ENCODE assay signal across 9 cellular contexts in genomic region chr12:95700316-95700785, GRCh38.
DNase-seq lines count a peak whose midpoint lies in the region; ATAC-seq and TF ChIP-seq lines count a peak whose summit lies in the region.
"Had no signal": no experiment of that assay in that cellular context is flagged by ENCODE, and none has a peak within 500 bp of the region (broad histone marks: within the 10 kb centered on the region; RNA-seq: fewer than 3 reads in every experiment).

No MANE protein-coding gene starts in this region.

- no peak overlapping the region for H3K4me3 ChIP-seq in brain microvascular endothelial cell (ENCODE audit: low read depth, low read length)

- peak overlapping the region; percentile 56 for H3K27ac ChIP-seq in brain microvascular endothelial cell

- ATAC-seq in GM19372 (IDR thresholded peaks at IDR 0.05; ENCODE audit: low read depth, unreplicated experiment) (peak; percentile 94), HG03196 (IDR thresholded peaks at IDR 0.05; ENCODE audit: unreplicated experiment) (peak; percentile 96)

- in situ Hi-C loops in brain microvascular endothelial cell (cut with HindIII; ENCODE audit: low pct_ligation_motif_present, low sequenced_read_pairs), result no loop called here

- TF ChIP-seq CTCF in brain microvascular endothelial cell (IDR thresholded peaks at IDR 0.05; ENCODE audit: low read depth, low read length, missing control alignments), result no peak

- peak; percentile 70 for DNase-seq in AG08396 (ENCODE audit: low spot score)
- DNase-seq in brain microvascular endothelial cell, result peak; percentile 82
- DNase-seq in NCI-H510A (lab: John Stamatoyannopoulos, UW), result no peak
- DNase-seq in activated CD8-positive, alpha-beta memory T cell treated with anti-CD3 and anti-CD28 coated beads for 24 hours, result no peak
- DNase-seq in activated gamma-delta T cell treated with Interleukin-2 at 50 U/mL for 16 hours, result no peak
- no peak for DNase-seq in amniotic stem cell (lab: John Stamatoyannopoulos, UW)
- DNase-seq: activated naive CD8-positive, alpha-beta T cell treated with anti-CD3 and anti-CD28 coated beads, Interleukin-2, amount 10 ng/mL, durations not matched to agents 7 days and 5 days had no signal

- no peaks in the 10 kb centered on the region for H3K27me3 ChIP-seq in brain microvascular endothelial cell (replicated peaks)

- H3K36me3 ChIP-seq in brain microvascular endothelial cell (replicated peaks), result no peaks in the 10 kb centered on the region

Comparison
In these comparisons a context has a peak if more than half of its experiments do, and no peak if none do; other contexts are left out.
1. DNase-seq: peak in AG08396 (single experiment) and brain microvascular endothelial cell (single experiment); none in NCI-H510A (single experiment), activated CD8-positive, alpha-beta memory T cell treated with anti-CD3 and anti-CD28 coated beads for 24 hours (single experiment), activated gamma-delta T cell treated with Interleukin-2 at 50 U/mL for 16 hours (single experiment) and amniotic stem cell (single experiment).